In genomic region chr12:120249266-120249874, GRCh38 we compare ENCODE assay signal across 9 cellular contexts. TPM values are rescaled to one million over a fixed set of nuclear protein-coding genes. Genes with fewer than 3 reads are reported as not detected.
DNase-seq lines count a peak whose midpoint lies in the region; ATAC-seq and TF ChIP-seq lines count a peak whose summit lies in the region.
"Had no signal": no experiment of that assay in that cellular context is flagged by ENCODE, and none has a peak within 500 bp of the region (broad histone marks: within the 10 kb centered on the region; RNA-seq: fewer than 3 reads in every experiment).

No MANE protein-coding gene starts in this region.

- 58 to 86% (median 63%) methylated on average over 4 of the region's 4 CpGs for WGBS in adrenal gland, 4 donors
- WGBS in testis, 2 donors = 52 to 59% methylated on average over 4 of the region's 4 CpGs

- no peaks in the 10 kb centered on the region for H3K9me3 Mint-ChIP-seq in activated CD4-positive, alpha-beta T cell treated with anti-CD3 and anti-CD28 coated beads, Interleukin-2, amount 10 ng/mL, durations not matched to agents 7 days and 5 days

- H3K27me3 Mint-ChIP-seq in activated CD4-positive, alpha-beta T cell treated with anti-CD3 and anti-CD28 coated beads, Interleukin-2, amount 10 ng/mL, durations not matched to agents 7 days and 5 days = no peaks in the 10 kb centered on the region

- CTCF ChIA-PET in activated CD4-positive, alpha-beta T cell treated with anti-CD3 and anti-CD28 coated beads, Interleukin-2, amount 10 ng/mL, durations not matched to agents 7 days and 5 days (lab: Charles Lee) = interaction anchor here (0.7 to 26.1 kb wide), 10 partner anchors 9 to 162 kb away, joined by 3 to 546 read pairs (median 4); partner anchors contain the start of genes PXN and RPLP0

- H3K4me3 Mint-ChIP-seq in activated CD4-positive, alpha-beta T cell treated with anti-CD3 and anti-CD28 coated beads, Interleukin-2, amount 10 ng/mL, durations not matched to agents 7 days and 5 days = peak overlapping the region; percentile 65

- peaks cover 33 to 84% of the 10 kb centered on the region in 2 donors for H3K4me1 ChIP-seq in adrenal gland (replicated peaks in 1 of 2)
- H3K4me1 ChIP-seq in left lung = peaks cover 25 to 97% of the 10 kb centered on the region in 2 donors
- peaks cover 28% of the 10 kb centered on the region for H3K4me1 ChIP-seq in testis

- no peak overlapping the region for H3K4me3 ChIP-seq in adrenal gland
- no peak overlapping the region for H3K4me3 ChIP-seq in left lung
- H3K4me3 ChIP-seq in testis = no peak overlapping the region

- TF ChIP-seq CTCF in adrenal gland (IDR thresholded peaks at IDR 0.05) (no peak), left lung (IDR thresholded peaks at IDR 0.05) (no peak), testis (IDR thresholded peaks at IDR 0.05) (no peak)

- peak overlapping the region in 4 of 5 donors; percentile 44 to 91 (median 82) for H3K27ac ChIP-seq in adrenal gland
- peak overlapping the region; percentile 70 to 91 for H3K27ac ChIP-seq in left lung
- peak overlapping the region; percentile 20 to 25 for H3K27ac ChIP-seq in testis

- H3K36me3 ChIP-seq in adrenal gland (replicated peaks in 1 of 2) (no peaks in the 10 kb centered on the region), left lung (no peaks in the 10 kb centered on the region), testis (ENCODE audit: low read depth, missing control alignments) (no peaks in the 10 kb centered on the region)

- peak overlapping the region; percentile 79 for H3K27ac Mint-ChIP-seq in activated CD4-positive, alpha-beta T cell treated with anti-CD3 and anti-CD28 coated beads, Interleukin-2, amount 10 ng/mL, durations not matched to agents 7 days and 5 days

- DNase-seq in activated CD4-positive, alpha-beta T cell treated with anti-CD3 and anti-CD28 coated beads, Interleukin-2, amount 10 ng/mL, durations not matched to agents 7 days and 5 days = no peak
- DNase-seq in activated CD4-positive, alpha-beta T cell treated with anti-CD3 and anti-CD28 coated beads, Interleukin-2, amount 50 U/mL, for 48 hours = no peak
- DNase-seq in adrenal gland (peak in 4 of 7 donors; percentile 33 to 82 (median 49)), left lung (no peak), testis (no peak), NCI-H524 treated with DMSO at 0.1 percent for 48 hours (lab: John Stamatoyannopoulos, UW) (no peak), HPDE6-E6E7 (ENCODE audit: extremely low spot score) (no peak), NCI-H2107 (lab: John Stamatoyannopoulos, UW) (no peak)
- DNase-seq: KBM-7 had no signal

- peak in 1 of 2 donors; percentile 11 for TF ChIP-seq POLR2A in adrenal gland (IDR thresholded peaks at IDR 0.05)
- TF ChIP-seq POLR2A in testis (IDR thresholded peaks at IDR 0.05) = no peak

- H3K36me3 Mint-ChIP-seq in activated CD4-positive, alpha-beta T cell treated with anti-CD3 and anti-CD28 coated beads, Interleukin-2, amount 10 ng/mL, durations not matched to agents 7 days and 5 days (ENCODE audit: low read depth) = peaks cover 62% of the 10 kb centered on the region

- H3K9me3 ChIP-seq in adrenal gland (replicated peaks in 1 of 3) (no peaks in the 10 kb centered on the region), left lung (no peaks in the 10 kb centered on the region), testis (no peaks in the 10 kb centered on the region)

- intact Hi-C loops in adrenal gland (cut with DNase I) = no loop called here
- intact Hi-C loops in left lung (cut with DNase I) = no loop called here
- intact Hi-C loops in testis (cut with DNase I; ENCODE audit: low total_unique reads) = no loop called here

- ATAC-seq in left lung = no peak

- H3K4me1 Mint-ChIP-seq in activated CD4-positive, alpha-beta T cell treated with anti-CD3 and anti-CD28 coated beads, Interleukin-2, amount 10 ng/mL, durations not matched to agents 7 days and 5 days = peaks cover 79% of the 10 kb centered on the region

- H3K27me3 ChIP-seq in adrenal gland = no peaks in the 10 kb centered on the region
- no peaks in the 10 kb centered on the region for H3K27me3 ChIP-seq in left lung
- H3K27me3 ChIP-seq in testis = no peaks in the 10 kb centered on the region

- POLR2A ChIA-PET in activated CD4-positive, alpha-beta T cell treated with anti-CD3 and anti-CD28 coated beads, Interleukin-2, amount 10 ng/mL, durations not matched to agents 7 days and 5 days (lab: Charles Lee) = interaction anchor here (1.0 to 2.9 kb wide), 3 partner anchors 13 to 42 kb away, joined by 3 to 13 read pairs (median 6); partner anchors contain the start of gene RNU4-2

RNA-seq across cellular contexts. Expression of gene PXN, which starts 16.2 kb away (rescaled TPM):
- 100 to 1,000 TPM; 201 to 236 TPM for total RNA-seq in activated CD4-positive, alpha-beta T cell treated with anti-CD3 and anti-CD28 coated beads, Interleukin-2, amount 10 ng/mL, durations not matched to agents 7 days and 5 days
- total RNA-seq in adrenal gland (100 to 1,000 TPM in 4 of 8 donors, 10 to 100 TPM in 4; 45.3 to 156 (median 85.7) TPM), left lung (100 to 1,000 TPM in 1 of 2 donors, 10 to 100 TPM in 1; 90.7 to 111 TPM), testis (10 to 100 TPM; 81.8 to 84.9 TPM)
- polyA plus RNA-seq in adrenal gland (100 to 1,000 TPM in 2 of 3 donors, 10 to 100 TPM in 1; 79.9 to 142 (median 123) TPM), testis (ENCODE audit: insufficient read depth, low read depth, low replicate concordance) (89.6 TPM)

RNA-seq across cellular contexts. Expression of gene RNU4-2, which starts 42.3 kb away (rescaled TPM):
- 1,000 to 10,000 TPM; 1,162 to 3,350 TPM for total RNA-seq in activated CD4-positive, alpha-beta T cell treated with anti-CD3 and anti-CD28 coated beads, Interleukin-2, amount 10 ng/mL, durations not matched to agents 7 days and 5 days
- total RNA-seq in adrenal gland (1,000 to 10,000 TPM in 4 of 8 donors, under 1 TPM in 4; under 0.01 to 8,354 (median 2,408) TPM), left lung (1,000 to 10,000 TPM; 6,889 to 7,719 TPM), testis (under 1 TPM; under 0.01 TPM)
- polyA plus RNA-seq in adrenal gland (not detected), testis (ENCODE audit: insufficient read depth, low read depth, low replicate concordance) (not detected)

RNA-seq across cellular contexts. Expression of gene RNU4-1, which starts 43.7 kb away (rescaled TPM):
- 1,000 to 10,000 TPM in 1 of 2 experiments, 100 to 1,000 TPM in 1; 672 to 1,846 TPM for total RNA-seq in activated CD4-positive, alpha-beta T cell treated with anti-CD3 and anti-CD28 coated beads, Interleukin-2, amount 10 ng/mL, durations not matched to agents 7 days and 5 days
- 1,000 to 10,000 TPM in 4 of 8 donors, under 1 TPM in 3, not detected in 1; under 0.01 to 2,678 (median 1,544) TPM for total RNA-seq in adrenal gland
- not detected for polyA plus RNA-seq in adrenal gland
- total RNA-seq in left lung = 1,000 to 10,000 TPM; 3,185 to 3,518 TPM
- under 1 TPM; under 0.01 TPM for total RNA-seq in testis
- polyA plus RNA-seq in testis (ENCODE audit: insufficient read depth, low read depth, low replicate concordance) = not detected

RNA-seq across cellular contexts. Expression of gene RPLP0, which starts 48.5 kb away (rescaled TPM):
- 1,000 to 10,000 TPM; 1,972 to 2,164 TPM for total RNA-seq in activated CD4-positive, alpha-beta T cell treated with anti-CD3 and anti-CD28 coated beads, Interleukin-2, amount 10 ng/mL, durations not matched to agents 7 days and 5 days
- 1,000 to 10,000 TPM; 1,495 to 3,084 (median 1,728) TPM for total RNA-seq in adrenal gland
- 1,000 to 10,000 TPM; 1,257 to 2,060 (median 2,032) TPM for polyA plus RNA-seq in adrenal gland
- 1,000 to 10,000 TPM; 1,565 to 1,940 TPM for total RNA-seq in left lung
- total RNA-seq in testis = 1,000 to 10,000 TPM in 1 of 2 donors, 100 to 1,000 TPM in 1; 733 to 1,607 TPM
- 1,137 TPM for polyA plus RNA-seq in testis (ENCODE audit: insufficient read depth, low read depth, low replicate concordance)

RNA-seq across cellular contexts. Expression of gene SIRT4, which starts 52.8 kb away (rescaled TPM):
- total RNA-seq in activated CD4-positive, alpha-beta T cell treated with anti-CD3 and anti-CD28 coated beads, Interleukin-2, amount 10 ng/mL, durations not matched to agents 7 days and 5 days = 1 to 10 TPM in 1 of 2 experiments, under 1 TPM in 1; 0.94 to 1.8 TPM
- total RNA-seq in adrenal gland = 10 to 100 TPM in 1 of 8 donors, 1 to 10 TPM in 7; 1.9 to 10.3 (median 5.4) TPM
- polyA plus RNA-seq in adrenal gland = 1 to 10 TPM; 2.9 to 5.1 (median 3.6) TPM
- 1 to 10 TPM; 1.7 to 2.3 TPM for total RNA-seq in left lung
- total RNA-seq in testis = 1 to 10 TPM; 3.3 to 5.0 TPM
- 10.0 TPM for polyA plus RNA-seq in testis (ENCODE audit: insufficient read depth, low read depth, low replicate concordance)

Comparison
In these comparisons a context has a peak if more than half of its experiments do, and no peak if none do; other contexts are left out.
1. DNase-seq: peak in adrenal gland (4 of 7); none in activated CD4-positive, alpha-beta T cell treated with anti-CD3 and anti-CD28 coated beads, Interleukin-2, amount 10 ng/mL, durations not matched to agents 7 days and 5 days (single experiment), activated CD4-positive, alpha-beta T cell treated with anti-CD3 and anti-CD28 coated beads, Interleukin-2, amount 50 U/mL, for 48 hours (0 of 2), left lung (0 of 2), testis (single experiment), NCI-H524 treated with DMSO at 0.1 percent for 48 hours (single experiment), HPDE6-E6E7 (single experiment) and NCI-H2107 (single experiment).
2. H3K27ac ChIP-seq: peak in every context shown above with its lines; median percentile 82 in adrenal gland; 80 in left lung; 22 in testis.